Comparison of ENCODE assay signal across 18 cellular contexts in the genomic region with DNA sequence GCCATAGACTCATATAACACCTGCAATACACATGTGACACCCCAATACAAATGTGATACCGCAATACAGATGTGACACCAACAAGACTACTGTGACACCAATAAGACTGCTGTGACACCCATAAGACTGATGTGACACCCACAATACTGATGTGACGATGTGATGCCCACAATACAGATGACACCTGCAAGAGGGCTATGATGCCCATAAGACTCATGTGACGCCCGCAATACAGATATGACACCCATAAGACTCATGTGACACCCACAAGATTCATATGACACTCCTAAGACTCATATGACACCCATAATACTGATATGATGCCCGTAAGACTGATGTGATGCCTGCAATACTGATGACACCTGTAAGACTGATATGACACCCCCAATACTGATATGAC.
DNase-seq lines count a peak whose midpoint lies in the region; ATAC-seq, FAIRE-seq and TF ChIP-seq lines count a peak whose summit lies in the region.
"Had no signal": no experiment of that assay in that cellular context is flagged by ENCODE, and none has a peak within 500 bp of the region (broad histone marks: within the 10 kb centered on the region; RNA-seq: fewer than 3 reads in every experiment).

No MANE protein-coding gene starts in this region.

- no peak for TF ChIP-seq CTCF in activated CD8-positive, alpha-beta T cell treated with anti-CD3 and anti-CD28 coated beads for 36 hours (IDR thresholded peaks at IDR 0.05)
- no peak for TF ChIP-seq CTCF in bronchial epithelial cell (IDR thresholded peaks at IDR 0.05; ENCODE audit: insufficient read depth, low read length, severe bottlenecking)

- no peaks in the 10 kb centered on the region for H3K27me3 ChIP-seq in bronchial epithelial cell (ENCODE audit: control insufficient read depth, insufficient read depth, low read length)
- peaks cover 0 to 4% of the 10 kb centered on the region in 2 donors for H3K27me3 ChIP-seq in naive thymus-derived CD4-positive, alpha-beta T cell (ENCODE audit: control insufficient read depth in 2 of 2, insufficient read depth in 2 of 2, low read length in 2 of 2)
- H3K27me3 ChIP-seq: BLaER1 had no signal

- peak; percentile 75 for FAIRE-seq in bronchial epithelial cell (lab: Jason Lieb, UNC)
- FAIRE-seq: H1 had no signal

- intact Hi-C loops in activated CD8-positive, alpha-beta T cell treated with anti-CD3 and anti-CD28 coated beads for 36 hours (cut with micrococcal nuclease) = no loop called here
- intact Hi-C loops in activated naive CD4-positive, alpha-beta T cell treated with anti-CD3 and anti-CD28 coated beads for 36 hours (cut with micrococcal nuclease) = no loop called here
- intact Hi-C loops in naive thymus-derived CD4-positive, alpha-beta T cell (cut with micrococcal nuclease) = no loop called here

- H3K4me1 Mint-ChIP-seq in activated CD8-positive, alpha-beta T cell treated with anti-CD3 and anti-CD28 coated beads for 36 hours (ENCODE audit: low read depth) = no peaks in the 10 kb centered on the region
- no peaks in the 10 kb centered on the region for H3K4me1 Mint-ChIP-seq in activated CD8-positive, alpha-beta T cell treated with anti-CD3 and anti-CD28 coated beads, Interleukin-2, amount 10 ng/mL, durations not matched to agents 7 days and 5 days (ENCODE audit: low read depth)
- no peaks in the 10 kb centered on the region for H3K4me1 Mint-ChIP-seq in activated naive CD4-positive, alpha-beta T cell treated with anti-CD3 and anti-CD28 coated beads for 36 hours (ENCODE audit: low read depth)
- no peaks in the 10 kb centered on the region for H3K4me1 Mint-ChIP-seq in naive thymus-derived CD4-positive, alpha-beta T cell
- H3K4me1 Mint-ChIP-seq: CD14-positive monocyte; CD4-positive, alpha-beta memory T cell had no signal

- POLR2A ChIA-PET in activated CD8-positive, alpha-beta T cell treated with anti-CD3 and anti-CD28 coated beads for 36 hours (lab: Charles Lee) = no interaction called here
- POLR2A ChIA-PET in activated CD8-positive, alpha-beta T cell treated with anti-CD3 and anti-CD28 coated beads, Interleukin-2, amount 10 ng/mL, durations not matched to agents 7 days and 5 days (lab: Charles Lee) = no interaction called here
- POLR2A ChIA-PET in naive thymus-derived CD4-positive, alpha-beta T cell (lab: Charles Lee) = no interaction called here

- no peaks in the 10 kb centered on the region for H3K36me3 Mint-ChIP-seq in activated CD8-positive, alpha-beta T cell treated with anti-CD3 and anti-CD28 coated beads for 36 hours (ENCODE audit: low read depth)
- H3K36me3 Mint-ChIP-seq in activated CD8-positive, alpha-beta T cell treated with anti-CD3 and anti-CD28 coated beads, Interleukin-2, amount 10 ng/mL, durations not matched to agents 7 days and 5 days (ENCODE audit: low read depth) = no peaks in the 10 kb centered on the region
- H3K36me3 Mint-ChIP-seq in activated naive CD4-positive, alpha-beta T cell treated with anti-CD3 and anti-CD28 coated beads, Interleukin-2, amount 50 U/mL, for 72 hours = no peaks in the 10 kb centered on the region
- no peaks in the 10 kb centered on the region for H3K36me3 Mint-ChIP-seq in activated naive CD4-positive, alpha-beta T cell treated with anti-CD3 and anti-CD28 coated beads for 36 hours (ENCODE audit: low read depth)
- no peaks in the 10 kb centered on the region for H3K36me3 Mint-ChIP-seq in naive thymus-derived CD4-positive, alpha-beta T cell
- H3K36me3 Mint-ChIP-seq: CD14-positive monocyte; CD4-positive, alpha-beta memory T cell had no signal

- no peak overlapping the region for H3K27ac ChIP-seq in naive thymus-derived CD4-positive, alpha-beta T cell (ENCODE audit: low read depth, low read length)
- H3K27ac ChIP-seq: BLaER1 had no signal

- no peaks in the 10 kb centered on the region for H3K4me1 ChIP-seq in naive thymus-derived CD4-positive, alpha-beta T cell (ENCODE audit: control insufficient read depth in 2 of 2, insufficient read depth in 2 of 2, low read length in 2 of 2)
- H3K4me1 ChIP-seq: BLaER1 had no signal

- CTCF ChIA-PET in activated CD8-positive, alpha-beta T cell treated with anti-CD3 and anti-CD28 coated beads for 36 hours (lab: Charles Lee) = no interaction called here
- CTCF ChIA-PET in activated CD8-positive, alpha-beta T cell treated with anti-CD3 and anti-CD28 coated beads, Interleukin-2, amount 10 ng/mL, durations not matched to agents 7 days and 5 days (lab: Charles Lee) = no interaction called here
- CTCF ChIA-PET in activated naive CD4-positive, alpha-beta T cell treated with anti-CD3 and anti-CD28 coated beads for 36 hours (lab: Charles Lee) = interaction anchor here (0.6 to 1.4 kb wide), 2 partner anchors 9 to 140 kb away, joined by 3 to 4 read pairs; no protein-coding TSS in a partner anchor
- CTCF ChIA-PET in naive thymus-derived CD4-positive, alpha-beta T cell (lab: Charles Lee) = no interaction called here

- no peaks in the 10 kb centered on the region for H3K36me3 ChIP-seq in bronchial epithelial cell (ENCODE audit: control insufficient read depth, insufficient read depth, low read length)
- no peaks in the 10 kb centered on the region for H3K36me3 ChIP-seq in naive thymus-derived CD4-positive, alpha-beta T cell (ENCODE audit: control insufficient read depth in 2 of 3, insufficient read depth in 3 of 3, low read length in 3 of 3)
- H3K36me3 ChIP-seq: BLaER1 had no signal

- TF ChIP-seq POLR2A in erythroblast (IDR thresholded peaks at IDR 0.05; ENCODE audit: low read length) = no peak

- ATAC-seq in activated CD8-positive, alpha-beta T cell treated with anti-CD3 and anti-CD28 coated beads for 36 hours = peak; percentile 30
- no peak for ATAC-seq in activated CD8-positive, alpha-beta T cell treated with anti-CD3 and anti-CD28 coated beads, Interleukin-2, amount 10 ng/mL, durations not matched to agents 7 days and 5 days
- ATAC-seq in activated naive CD4-positive, alpha-beta T cell treated with anti-CD3 and anti-CD28 coated beads, Interleukin-2, amount 50 U/mL, for 72 hours = peak; percentile 55 to 81
- peak; percentile 12 for ATAC-seq in naive thymus-derived CD4-positive, alpha-beta T cell

- no peak overlapping the region for H3K4me3 ChIP-seq in bronchial epithelial cell (ENCODE audit: low read depth, low read length)
- H3K4me3 ChIP-seq in naive thymus-derived CD4-positive, alpha-beta T cell (ENCODE audit: low read length) = no peak overlapping the region
- H3K4me3 ChIP-seq: BLaER1 had no signal

- H3K27me3 Mint-ChIP-seq in activated CD8-positive, alpha-beta T cell treated with anti-CD3 and anti-CD28 coated beads for 36 hours = no peaks in the 10 kb centered on the region
- peaks cover 9% of the 10 kb centered on the region for H3K27me3 Mint-ChIP-seq in activated CD8-positive, alpha-beta T cell treated with anti-CD3 and anti-CD28 coated beads, Interleukin-2, amount 10 ng/mL, durations not matched to agents 7 days and 5 days (ENCODE audit: low read depth)
- no peaks in the 10 kb centered on the region for H3K27me3 Mint-ChIP-seq in activated naive CD4-positive, alpha-beta T cell treated with anti-CD3 and anti-CD28 coated beads for 36 hours (ENCODE audit: low read depth)
- H3K27me3 Mint-ChIP-seq in naive thymus-derived CD4-positive, alpha-beta T cell = peaks cover 0 to 16% (median 4%) of the 10 kb centered on the region in 5 donors

- no peaks in the 10 kb centered on the region for H3K9me3 ChIP-seq in naive thymus-derived CD4-positive, alpha-beta T cell (ENCODE audit: control insufficient read depth in 2 of 3, low read length in 3 of 3)
- H3K9me3 ChIP-seq: BLaER1 had no signal

- no peak overlapping the region for H3K27ac Mint-ChIP-seq in activated CD8-positive, alpha-beta T cell treated with anti-CD3 and anti-CD28 coated beads for 36 hours
- H3K27ac Mint-ChIP-seq in activated CD8-positive, alpha-beta T cell treated with anti-CD3 and anti-CD28 coated beads, Interleukin-2, amount 10 ng/mL, durations not matched to agents 7 days and 5 days = no peak overlapping the region
- H3K27ac Mint-ChIP-seq in activated naive CD4-positive, alpha-beta T cell treated with anti-CD3 and anti-CD28 coated beads, Interleukin-2, amount 50 U/mL, for 72 hours = no peak overlapping the region
- H3K27ac Mint-ChIP-seq in activated naive CD4-positive, alpha-beta T cell treated with anti-CD3 and anti-CD28 coated beads for 36 hours = no peak overlapping the region
- no peak overlapping the region for H3K27ac Mint-ChIP-seq in naive thymus-derived CD4-positive, alpha-beta T cell
- H3K27ac Mint-ChIP-seq: CD14-positive monocyte; CD4-positive, alpha-beta memory T cell; H9 had no signal

- no peak for DNase-seq in activated CD8-positive, alpha-beta T cell treated with anti-CD3 and anti-CD28 coated beads for 36 hours
- no peak for DNase-seq in activated CD8-positive, alpha-beta T cell treated with anti-CD3 and anti-CD28 coated beads, Interleukin-2, amount 10 ng/mL, durations not matched to agents 7 days and 5 days
- DNase-seq in activated naive CD4-positive, alpha-beta T cell treated with anti-CD3 and anti-CD28 coated beads, Interleukin-2, amount 50 U/mL, for 72 hours (ENCODE audit: low spot score in 2 of 2) = no peak
- DNase-seq in activated naive CD4-positive, alpha-beta T cell treated with anti-CD3 and anti-CD28 coated beads for 36 hours = no peak
- DNase-seq in bronchial epithelial cell (ENCODE audit: low read depth) (no peak), NCI-H146 treated with DMSO at 0.1 percent for 48 hours (lab: John Stamatoyannopoulos, UW; ENCODE audit: unreplicated experiment) (no peak), erythroblast (lab: John Stamatoyannopoulos, UW) (no peak)
- no peak for DNase-seq in naive thymus-derived CD4-positive, alpha-beta T cell
- DNase-seq: 8988T; Calu3; CD4-positive, alpha-beta memory T cell; DMS79 treated with DMSO at 0.1 percent for 48 hours; GF-D8; H9; IMR-90 had no signal

- no peaks in the 10 kb centered on the region for H3K9me3 Mint-ChIP-seq in activated CD8-positive, alpha-beta T cell treated with anti-CD3 and anti-CD28 coated beads for 36 hours
- H3K9me3 Mint-ChIP-seq in activated CD8-positive, alpha-beta T cell treated with anti-CD3 and anti-CD28 coated beads, Interleukin-2, amount 10 ng/mL, durations not matched to agents 7 days and 5 days (ENCODE audit: insufficient read depth) = no peaks in the 10 kb centered on the region
- peaks cover 0 to 9% of the 10 kb centered on the region in 2 donors for H3K9me3 Mint-ChIP-seq in activated naive CD4-positive, alpha-beta T cell treated with anti-CD3 and anti-CD28 coated beads, Interleukin-2, amount 50 U/mL, for 72 hours
- peaks cover 7% of the 10 kb centered on the region for H3K9me3 Mint-ChIP-seq in activated naive CD4-positive, alpha-beta T cell treated with anti-CD3 and anti-CD28 coated beads for 36 hours
- H3K9me3 Mint-ChIP-seq in naive thymus-derived CD4-positive, alpha-beta T cell = peaks cover 0 to 3% (median 0%) of the 10 kb centered on the region in 11 donors
- H3K9me3 Mint-ChIP-seq: CD14-positive monocyte, H9 had no signal

- no peak overlapping the region for H3K4me3 Mint-ChIP-seq in activated CD8-positive, alpha-beta T cell treated with anti-CD3 and anti-CD28 coated beads for 36 hours
- no peak overlapping the region for H3K4me3 Mint-ChIP-seq in activated CD8-positive, alpha-beta T cell treated with anti-CD3 and anti-CD28 coated beads, Interleukin-2, amount 10 ng/mL, durations not matched to agents 7 days and 5 days
- no peak overlapping the region for H3K4me3 Mint-ChIP-seq in activated naive CD4-positive, alpha-beta T cell treated with anti-CD3 and anti-CD28 coated beads for 36 hours
- H3K4me3 Mint-ChIP-seq in naive thymus-derived CD4-positive, alpha-beta T cell = no peak overlapping the region
- H3K4me3 Mint-ChIP-seq: CD14-positive monocyte; CD4-positive, alpha-beta memory T cell; H9 had no signal
